In genomic region chr1:25642710-25643109, GRCh38 we compare ENCODE assay signal across 8 cellular contexts. TPM values are rescaled to one million over a fixed set of nuclear protein-coding genes. Genes with fewer than 3 reads are reported as not detected.
A peak's percentile ranks its signal among the peaks of the same experiment; 100 is the strongest.
DNase-seq lines count a peak whose midpoint lies in the region; ATAC-seq lines count a peak whose summit lies in the region.

No MANE protein-coding gene starts in this region.

- peak; percentile 73 for DNase-seq in AG20443 (ENCODE audit: low spot score)
- DNase-seq in activated CD4-positive, alpha-beta T cell treated with anti-CD3 and anti-CD28 coated beads, Interleukin-2, amount 10 ng/mL, durations not matched to agents 24 days and 14 days, result peak; percentile 93
- DNase-seq in effector CD8-positive, alpha-beta T cell (lab: John Stamatoyannopoulos, UW), result peak; percentile 38
- DNase-seq in stimulated activated CD4-positive, alpha-beta T cell treated with anti-CD3 and anti-CD28 coated beads, Interleukin-2, amount 100 ng/mL, for 48 hours, result peak; percentile 42 to 47
- DNase-seq in NCI-H146 treated with DMSO at 0.1 percent for 48 hours (lab: John Stamatoyannopoulos, UW; ENCODE audit: unreplicated experiment), result no peak
- no peak for DNase-seq in foreskin melanocyte

- H3K27ac Mint-ChIP-seq in activated CD4-positive, alpha-beta T cell treated with anti-CD3 and anti-CD28 coated beads, Interleukin-2, amount 10 ng/mL, durations not matched to agents 24 days and 14 days, result peak overlapping the region; percentile 6

- H3K36me3 Mint-ChIP-seq in activated CD4-positive, alpha-beta T cell treated with anti-CD3 and anti-CD28 coated beads, Interleukin-2, amount 10 ng/mL, durations not matched to agents 24 days and 14 days (ENCODE audit: low read depth), result peaks cover 40% of the 10 kb centered on the region

- peak overlapping the region; percentile 69 for H3K4me3 Mint-ChIP-seq in activated CD4-positive, alpha-beta T cell treated with anti-CD3 and anti-CD28 coated beads, Interleukin-2, amount 10 ng/mL, durations not matched to agents 24 days and 14 days

- ATAC-seq in HG03097 (IDR thresholded peaks at IDR 0.05; ENCODE audit: low FRiP score, unreplicated experiment) (peak; percentile 69), HG02571 (IDR thresholded peaks at IDR 0.05; ENCODE audit: unreplicated experiment) (no peak)

- intact Hi-C loops in activated CD4-positive, alpha-beta T cell treated with anti-CD3 and anti-CD28 coated beads, Interleukin-2, amount 10 ng/mL, durations not matched to agents 24 days and 14 days (cut with micrococcal nuclease), result loop anchor here (1.0 to 2.0 kb wide), 3 partner anchors 10 to 34 kb away; no protein-coding TSS in a partner anchor

- peaks cover 15% of the 10 kb centered on the region for H3K9me3 Mint-ChIP-seq in activated CD4-positive, alpha-beta T cell treated with anti-CD3 and anti-CD28 coated beads, Interleukin-2, amount 10 ng/mL, durations not matched to agents 24 days and 14 days

- peaks cover 72% of the 10 kb centered on the region for H3K27me3 Mint-ChIP-seq in activated CD4-positive, alpha-beta T cell treated with anti-CD3 and anti-CD28 coated beads, Interleukin-2, amount 10 ng/mL, durations not matched to agents 24 days and 14 days

- H3K4me1 Mint-ChIP-seq in activated CD4-positive, alpha-beta T cell treated with anti-CD3 and anti-CD28 coated beads, Interleukin-2, amount 10 ng/mL, durations not matched to agents 24 days and 14 days, result peaks cover 38% of the 10 kb centered on the region

RNA-seq across cellular contexts. Expression of gene MAN1C1, which starts 26.1 kb away (rescaled TPM):
- total RNA-seq in activated CD4-positive, alpha-beta T cell treated with anti-CD3 and anti-CD28 coated beads, Interleukin-2, amount 10 ng/mL, durations not matched to agents 24 days and 14 days, result 2.2 and 2.9 TPM in 2 replicates

Comparison
In these comparisons a context has a peak if more than half of its experiments do, and no peak if none do; other contexts are left out.
1. DNase-seq: peak in AG20443 (single experiment), activated CD4-positive, alpha-beta T cell treated with anti-CD3 and anti-CD28 coated beads, Interleukin-2, amount 10 ng/mL, durations not matched to agents 24 days and 14 days (single experiment), effector CD8-positive, alpha-beta T cell (single experiment) and stimulated activated CD4-positive, alpha-beta T cell treated with anti-CD3 and anti-CD28 coated beads, Interleukin-2, amount 100 ng/mL, for 48 hours (2 of 2); none in NCI-H146 treated with DMSO at 0.1 percent for 48 hours (single experiment) and foreskin melanocyte (single experiment).